In genomic region chr13:48239369-48239768, GRCh38 we compare ENCODE assay signal across 8 cellular contexts. TPM values are rescaled to one million over a fixed set of nuclear protein-coding genes. Genes with fewer than 3 reads are reported as not detected.
DNase-seq lines count a peak whose midpoint lies in the region; ATAC-seq, FAIRE-seq and TF ChIP-seq lines count a peak whose summit lies in the region.
"Not testable (repeated sequence)": the region's sequence is repeated elsewhere in the genome, so short reads cannot be mapped to it uniquely, and the experiment has no call there.

No MANE protein-coding gene starts in this region.

- not testable (repeated sequence) for H3K27me3 Mint-ChIP-seq in CD8-positive, alpha-beta T cell (ENCODE audit: low read depth); T-helper 17 cell; activated naive CD8-positive, alpha-beta T cell

- not testable (repeated sequence) for TF ChIP-seq RAD21 in A549 (conservative IDR thresholded peaks at IDR 0.05 in 1 of 2, IDR thresholded peaks at IDR 0.05 in 1 of 2); Ishikawa (IDR thresholded peaks at IDR 0.05; ENCODE audit: low read depth); HepG2 (CRISPR knock-in tag; IDR thresholded peaks at IDR 0.05)

- H2AFZ ChIP-seq in HepG2 (ENCODE audit: low read length): not testable (repeated sequence)

- POLR2A ChIA-PET in A549 (lab: Yijun Ruan, JAX): interaction anchor here (0.9 kb wide), 1 partner anchor 10 kb away, joined by 6 read pairs; no protein-coding TSS in a partner anchor
- POLR2A ChIA-PET in CD8-positive, alpha-beta T cell (lab: Charles Lee): interaction anchor here (0.5 to 2.1 kb wide), 5 partner anchors 12 to 142 kb away, joined by 3 to 10 read pairs (median 3); no protein-coding TSS in a partner anchor
- POLR2A ChIA-PET in HepG2 (lab: Yijun Ruan, JAX): not testable (repeated sequence)

- not testable (repeated sequence) for H3K9me3 ChIP-seq in A549; CD8-positive, alpha-beta T cell (ENCODE audit: low read length); T-helper 17 cell (ENCODE audit: control insufficient read depth, low read length, poor library complexity, severe bottlenecking); HepG2 (ENCODE audit: low read length); neutrophil; subcutaneous abdominal adipose tissue (ENCODE audit: control insufficient read depth in 5 of 5, low read length in 5 of 5)

- in situ Hi-C loops in HepG2 (cut with HindIII; ENCODE audit: extremely low pct_ligation_motif_present, low pct_unique_long_range_greater_than_20kb): not testable (repeated sequence)

- peaks cover 83% of the 10 kb centered on the region for H3K4me1 Mint-ChIP-seq in CD8-positive, alpha-beta T cell (ENCODE audit: low read depth)
- peaks cover 56% of the 10 kb centered on the region for H3K4me1 Mint-ChIP-seq in T-helper 17 cell
- peaks cover 87% of the 10 kb centered on the region for H3K4me1 Mint-ChIP-seq in activated naive CD8-positive, alpha-beta T cell (ENCODE audit: low read depth)

- H3K79me2 ChIP-seq in HepG2 (ENCODE audit: insufficient read depth, low read length): peaks cover 84% of the 10 kb centered on the region

- CTCF ChIA-PET in A549 (lab: Yijun Ruan, JAX); HepG2 (lab: Yijun Ruan, JAX; ENCODE audit: low intra/inter-chr PET ratio, low total read pairs): not testable (repeated sequence)
- CTCF ChIA-PET in CD8-positive, alpha-beta T cell (lab: Charles Lee): interaction anchor here (0.5 to 6.3 kb wide), 4 partner anchors 83 to 482 kb away, joined by 3 to 62 read pairs (median 4); partner anchors contain the start of gene MED4

- peak overlapping the region; percentile 46 for H3K4me3 Mint-ChIP-seq in CD8-positive, alpha-beta T cell
- peak overlapping the region; percentile 43 for H3K4me3 Mint-ChIP-seq in T-helper 17 cell
- peak overlapping the region; percentile 40 for H3K4me3 Mint-ChIP-seq in activated naive CD8-positive, alpha-beta T cell

- not testable (repeated sequence) for H3K36me3 ChIP-seq in CD8-positive, alpha-beta T cell (ENCODE audit: insufficient read depth, low read length); HepG2 (replicated peaks in 1 of 2; ENCODE audit: control insufficient read depth in 1 of 2, insufficient read depth in 2 of 2, low read length in 2 of 2)
- H3K36me3 ChIP-seq in neutrophil (peaks cover 81% of the 10 kb centered on the region), subcutaneous abdominal adipose tissue (ENCODE audit: control insufficient read depth in 5 of 5, insufficient read depth in 5 of 5, low read length in 5 of 5) (peaks cover 0 to 15% (median 4%) of the 10 kb centered on the region in 5 donors)

- H3K4me1 ChIP-seq in A549 (peaks cover 29% of the 10 kb centered on the region; the same call in 2 of the 3 replicates), HepG2 (ENCODE audit: insufficient read depth, low read length) (peaks cover 79% of the 10 kb centered on the region), neutrophil (ENCODE audit: control insufficient read depth in 1 of 2, insufficient read depth in 1 of 2, low read depth in 1 of 2, low read length in 1 of 2) (peaks cover 69 to 72% of the 10 kb centered on the region in 2 experiments), subcutaneous abdominal adipose tissue (ENCODE audit: control insufficient read depth in 5 of 5, insufficient read depth in 5 of 5, low read length in 5 of 5) (peaks cover 2 to 58% (median 44%) of the 10 kb centered on the region in 5 donors)
- peaks cover 81% of the 10 kb centered on the region for H3K4me1 ChIP-seq in CD8-positive, alpha-beta T cell (ENCODE audit: insufficient read depth, low read length)

- H3K27ac Mint-ChIP-seq in CD8-positive, alpha-beta T cell: peak overlapping the region; percentile 72
- H3K27ac Mint-ChIP-seq in T-helper 17 cell: peak overlapping the region; percentile 21
- H3K27ac Mint-ChIP-seq in activated naive CD8-positive, alpha-beta T cell: peak overlapping the region; percentile 47

- peaks cover 73% of the 10 kb centered on the region for H3K36me3 Mint-ChIP-seq in CD8-positive, alpha-beta T cell
- peaks cover 11% of the 10 kb centered on the region for H3K36me3 Mint-ChIP-seq in T-helper 17 cell (ENCODE audit: low read depth)
- H3K36me3 Mint-ChIP-seq in activated naive CD8-positive, alpha-beta T cell: not testable (repeated sequence)

- not testable (repeated sequence) for TF ChIP-seq EP300 in A549 (IDR thresholded peaks at IDR 0.05); Ishikawa (IDR thresholded peaks at IDR 0.05; ENCODE audit: borderline replicate concordance); HepG2 (IDR thresholded peaks at IDR 0.05; ENCODE audit: low read depth in 2 of 2, low read length in 2 of 2); HepG2 (CRISPR knock-in tag; IDR thresholded peaks at IDR 0.05; ENCODE audit: borderline replicate concordance)

- not testable (repeated sequence) for H3K27ac ChIP-seq in A549; CD8-positive, alpha-beta T cell (ENCODE audit: low read depth, low read length); HepG2 (ENCODE audit: extremely low read length, insufficient read depth, low read length)
- H3K27ac ChIP-seq in neutrophil (peak overlapping the region; percentile 99), subcutaneous abdominal adipose tissue (ENCODE audit: low read depth, low read length) (peak overlapping the region; percentile 63)

- not testable (repeated sequence) for H3K27me3 ChIP-seq in CD8-positive, alpha-beta T cell (ENCODE audit: insufficient read depth, low read length); HepG2 (ENCODE audit: control insufficient read depth in 1 of 2, insufficient read depth in 2 of 2, low read length in 2 of 2); neutrophil; subcutaneous abdominal adipose tissue (ENCODE audit: control insufficient read depth in 5 of 5, insufficient read depth in 4 of 5, low read length in 5 of 5)

- ATAC-seq in A549; CD8-positive, alpha-beta T cell; T-helper 17 cell; HepG2: not testable (repeated sequence)

- DNase-seq in A549 (ENCODE audit: low read depth in 1 of 2, low spot score in 1 of 2); CD8-positive, alpha-beta T cell; T-helper 17 cell; HepG2 (ENCODE audit: low spot score): not testable (repeated sequence)

- not testable (repeated sequence) for H3K9ac ChIP-seq in HepG2 (ENCODE audit: insufficient read depth, low read depth, low read length); subcutaneous abdominal adipose tissue (ENCODE audit: low read length in 5 of 5)

- not testable (repeated sequence) for TF ChIP-seq CTCF in A549 (IDR thresholded peaks at IDR 0.05); CD8-positive, alpha-beta T cell (IDR thresholded peaks at IDR 0.05); HepG2 (CRISPR knock-in tag; IDR thresholded peaks at IDR 0.05); neutrophil (IDR thresholded peaks at IDR 0.05)

- H3K4me3 ChIP-seq in A549; CD8-positive, alpha-beta T cell (ENCODE audit: low read depth, low read length); HepG2 (replicated peaks in 1 of 3; ENCODE audit: insufficient read depth in 1 of 3, low read depth in 2 of 3, low read length in 3 of 3); subcutaneous abdominal adipose tissue (ENCODE audit: low read depth in 1 of 5, low read length in 5 of 5): not testable (repeated sequence)
- H3K4me3 ChIP-seq in neutrophil (ENCODE audit: low read depth in 1 of 2, low read length in 1 of 2): peak overlapping the region in 1 of 2 experiments; percentile 84

- WGBS in A549 (ENCODE audit: missing lambda C conversion rate): 90% methylated on average over 6 of the region's 6 CpGs
- WGBS in HepG2 (ENCODE audit: low lambda C conversion rate): 95% methylated on average over 6 of the region's 6 CpGs

- not testable (repeated sequence) for BruUV-seq in HepG2 (replicated peaks; lab: Mats Ljungman, UMichigan)

- not testable (repeated sequence) for TF ChIP-seq POLR2A in A549 (IDR thresholded peaks at IDR 0.05; ENCODE audit: low read length); HepG2 (IDR thresholded peaks at IDR 0.05; ENCODE audit: insufficient read depth in 1 of 2, low read depth in 2 of 2, low read length in 2 of 2)

- not testable (repeated sequence) for H3K4me2 ChIP-seq in A549; HepG2 (ENCODE audit: low read depth, low read length)

- peaks cover 34% of the 10 kb centered on the region for H4K20me1 ChIP-seq in HepG2 (ENCODE audit: insufficient read depth, low read length)

- H3K9me3 Mint-ChIP-seq in CD8-positive, alpha-beta T cell; activated naive CD8-positive, alpha-beta T cell (ENCODE audit: low read depth): not testable (repeated sequence)

- not testable (repeated sequence) for FAIRE-seq in A549 (lab: Jason Lieb, UNC); HepG2 (lab: Jason Lieb, UNC)

- intact Hi-C loops in CD8-positive, alpha-beta T cell (cut with DNase I, micrococcal nuclease): loop anchor here (5.0 to 10.0 kb wide), 4 partner anchors 202 to 1205 kb away; partner anchors contain the start of genes CAB39L (in 2 of the 2), SETDB2 (in 2 of the 2), FNDC3A (in 1 of the 2) and NUDT15 (in 1 of the 2)
- intact Hi-C loops in HepG2 (cut with micrococcal nuclease; ENCODE audit: unreplicated experiment): not testable (repeated sequence)

RNA-seq across cellular contexts. Expression of gene ITM2B, which starts 6.4 kb away (rescaled TPM):
- polyA plus RNA-seq in A549 (2011; rRNA removed) (226 and 234 TPM in 2 replicates), A549 (2017; fragmentation: RNase III; extraction: RNeasy Plus Mini Kit Qiagen cat#74134 plus additional on column Dnase treatment) (94.1 to 116 TPM (median 115 TPM) in 3 replicates), HepG2 (2011; rRNA removed) (285 and 373 TPM in 2 replicates)
- 57.7 and 60.8 TPM in 2 replicates for polyA plus RNA-seq in A549 (2012; cell fraction: cytosol; rRNA removed)
- polyA plus RNA-seq in A549 (2012; cell fraction: nucleus; rRNA removed): 35.4 and 40.4 TPM in 2 replicates
- 23.6 and 23.8 TPM in 2 replicates for polyA minus RNA-seq in A549 (2011; rRNA and poly(A)+ RNA removed)
- 100 to 1,000 TPM; 280 to 308 TPM for total RNA-seq in CD8-positive, alpha-beta T cell
- total RNA-seq in T-helper 17 cell (100 to 1,000 TPM; 396 to 450 TPM), HepG2 (2016; rRNA removed; fragmentation: Illumina TruSeq; extraction: Trizol) (80.7 and 158 TPM in 2 replicates)
- total RNA-seq in HepG2 (2016; cell fraction: cytosol; rRNA removed; fragmentation: Illumina TruSeq; extraction: Trizol; ENCODE audit: low read depth): 19.7 and 23.5 TPM in 2 replicates
- total RNA-seq in HepG2 (2016; cell fraction: insoluble cytoplasmic fraction; rRNA removed; fragmentation: Illumina TruSeq; extraction: Trizol): 78.9 and 158 TPM in 2 replicates
- 28.8 and 29.1 TPM in 2 replicates for total RNA-seq in HepG2 (2016; cell fraction: membrane; rRNA removed; fragmentation: Illumina TruSeq; extraction: Trizol)
- total RNA-seq in HepG2 (2016; cell fraction: nucleus; rRNA removed; fragmentation: Illumina TruSeq; extraction: Trizol): 139 and 183 TPM in 2 replicates
- polyA plus RNA-seq in HepG2 (2011; cell fraction: cytosol; rRNA removed): 119 and 216 TPM in 2 replicates
- 51.2 and 79.9 TPM in 2 replicates for polyA plus RNA-seq in HepG2 (2011; cell fraction: nucleus; rRNA removed)
- 312 and 366 TPM in 2 replicates for polyA plus RNA-seq in HepG2 (2012)
- 32.7 and 38.7 TPM in 2 replicates for polyA plus RNA-seq in HepG2 (2016; cell fraction: cytosol; fragmentation: Illumina TruSeq; extraction: Trizol; ENCODE audit: low read depth)
- polyA plus RNA-seq in HepG2 (2016; cell fraction: insoluble cytoplasmic fraction; fragmentation: Illumina TruSeq; extraction: Trizol; ENCODE audit: low read depth): 145 and 159 TPM in 2 replicates
- polyA plus RNA-seq in HepG2 (2016; cell fraction: membrane; fragmentation: Illumina TruSeq; extraction: Trizol; ENCODE audit: low read depth): 44.0 and 47.1 TPM in 2 replicates
- 391 and 415 TPM in 2 replicates for polyA plus RNA-seq in HepG2 (2016; cell fraction: nucleus; fragmentation: Illumina TruSeq; extraction: Trizol; ENCODE audit: insufficient read depth, low read depth)
- polyA minus RNA-seq in HepG2 (2011; rRNA and poly(A)+ RNA removed; ENCODE audit: low replicate concordance): 16.4 and 36.7 TPM in 2 replicates
- polyA minus RNA-seq in HepG2 (2011; cell fraction: cytosol; rRNA and poly(A)+ RNA removed): 139 and 194 TPM in 2 replicates
- 29.0 and 53.7 TPM in 2 replicates for polyA minus RNA-seq in HepG2 (2011; cell fraction: nucleus; rRNA and poly(A)+ RNA removed)

Comparison
In these comparisons a context has a peak if more than half of its experiments do, and no peak if none do; other contexts are left out.
1. H3K27ac Mint-ChIP-seq: peak in every context shown above with its lines; median percentile 72 in CD8-positive, alpha-beta T cell; 47 in activated naive CD8-positive, alpha-beta T cell; 21 in T-helper 17 cell.